ENCODE assay signal across 2 cellular contexts in genomic region chr20:62030834-62031434, GRCh38.
A peak's percentile ranks its signal among the peaks of the same experiment; 100 is the strongest.
TF ChIP-seq lines count a peak whose summit lies in the region.

No MANE protein-coding gene starts in this region.

TF ChIP-seq in GM23338, 12 proteins besides CTCF, POLR2A, EP300 and RAD21 (continued from another document):
- TF ChIP-seq ETS1 (IDR thresholded peaks at IDR 0.05): no peak
- no peak for TF ChIP-seq JUNB (IDR thresholded peaks at IDR 0.05; ENCODE audit: unreplicated experiment)
- no peak for TF ChIP-seq CREB1 (CRISPR knock-in tag; IDR thresholded peaks at IDR 0.05; ENCODE audit: low read depth)
- TF ChIP-seq NANOG (IDR thresholded peaks at IDR 0.05; ENCODE audit: borderline replicate concordance): no peak
- TF ChIP-seq REST (IDR thresholded peaks at IDR 0.05; ENCODE audit: unreplicated experiment): no peak
- TF ChIP-seq ZNF462 (CRISPR knock-in tag; IDR thresholded peaks at IDR 0.05): no peak
- TF ChIP-seq EZH2phosphoT487 (IDR thresholded peaks at IDR 0.05; ENCODE audit: unreplicated experiment): no peak

TF ChIP-seq in HepG2, 621 proteins besides CTCF, POLR2A, EP300 and RAD21 (continued from another document and continues in another):
- TF ChIP-seq TAF15 (IDR thresholded peaks at IDR 0.05; ENCODE audit: low read depth, low read length, poor library complexity, severe bottlenecking): no peak
- no peak for TF ChIP-seq SNRNP70 (IDR thresholded peaks at IDR 0.05; ENCODE audit: low read depth, low read length)
- TF ChIP-seq ARID4A (CRISPR knock-in tag; IDR thresholded peaks at IDR 0.05; ENCODE audit: borderline replicate concordance): peak; percentile 73
- TF ChIP-seq ZNF557 (CRISPR knock-in tag; IDR thresholded peaks at IDR 0.05): peak; percentile 76; the same call in 1 of the 2 replicates
- TF ChIP-seq USF2 (IDR thresholded peaks at IDR 0.05; ENCODE audit: low read depth, low read length): no peak; the same call in 1 of the 2 replicates
- peak; percentile 60; the same call in 1 of the 2 replicates for TF ChIP-seq USF2 (CRISPR knock-in tag; IDR thresholded peaks at IDR 0.05; ENCODE audit: borderline replicate concordance)
- no peak for TF ChIP-seq THAP8 (CRISPR knock-in tag; IDR thresholded peaks at IDR 0.05; ENCODE audit: borderline replicate concordance)
- TF ChIP-seq ZNF205 (CRISPR knock-in tag; IDR thresholded peaks at IDR 0.05): no peak
- no peak for TF ChIP-seq MLLT10 (CRISPR knock-in tag; IDR thresholded peaks at IDR 0.05)
- TF ChIP-seq ZNF263 (CRISPR knock-in tag; IDR thresholded peaks at IDR 0.05): peak; percentile 70; the same call in 1 of the 2 replicates
- TF ChIP-seq DPF2 (CRISPR knock-in tag; IDR thresholded peaks at IDR 0.05; ENCODE audit: borderline replicate concordance, low read depth): no peak
- TF ChIP-seq ZNF552 (CRISPR knock-in tag; IDR thresholded peaks at IDR 0.05; ENCODE audit: borderline replicate concordance): 0 out of 2 replicates have a peak, but pooled peaks have one; percentile 64
- no peak for TF ChIP-seq ZNF713 (CRISPR knock-in tag; IDR thresholded peaks at IDR 0.05)
- no peak for TF ChIP-seq SALL2 (CRISPR knock-in tag; IDR thresholded peaks at IDR 0.05)
- TF ChIP-seq ZNF142 (CRISPR knock-in tag; IDR thresholded peaks at IDR 0.05): peak; percentile 36; the same call in 1 of the 2 replicates
- no peak for TF ChIP-seq MAZ (IDR thresholded peaks at IDR 0.05; ENCODE audit: borderline replicate concordance, low read depth, low read length)
- TF ChIP-seq MAZ (CRISPR knock-in tag; IDR thresholded peaks at IDR 0.05; ENCODE audit: low read depth): no peak
- TF ChIP-seq RBAK (CRISPR knock-in tag; IDR thresholded peaks at IDR 0.05): no peak
- TF ChIP-seq ZNF124 (CRISPR knock-in tag; IDR thresholded peaks at IDR 0.05): no peak
- TF ChIP-seq TOE1 (CRISPR knock-in tag; IDR thresholded peaks at IDR 0.05): no peak
- 0 out of 2 replicates have a peak, but pooled peaks have one; percentile 22 for TF ChIP-seq FOXO1 (CRISPR knock-in tag; IDR thresholded peaks at IDR 0.05)
- peak; percentile 69 for TF ChIP-seq SP4 (CRISPR knock-in tag; IDR thresholded peaks at IDR 0.05)
- peak; percentile 67 for TF ChIP-seq DMAP1 (CRISPR knock-in tag; IDR thresholded peaks at IDR 0.05)
- peak; percentile 53; the same call in 1 of the 2 replicates for TF ChIP-seq ZSCAN29 (CRISPR knock-in tag; conservative IDR thresholded peaks at IDR 0.05)
- no peak; the same call in 1 of the 2 replicates for TF ChIP-seq E2F1 (CRISPR knock-in tag; IDR thresholded peaks at IDR 0.05)
- TF ChIP-seq IRF9 (CRISPR knock-in tag; IDR thresholded peaks at IDR 0.05; ENCODE audit: borderline replicate concordance): peak; percentile 83
- peak; percentile 80; the same call in 1 of the 2 replicates for TF ChIP-seq ZBTB4 (CRISPR knock-in tag; IDR thresholded peaks at IDR 0.05; ENCODE audit: borderline replicate concordance)
- TF ChIP-seq ZNF570 (CRISPR knock-in tag; IDR thresholded peaks at IDR 0.05; ENCODE audit: borderline replicate concordance): no peak
- TF ChIP-seq PATZ1 (CRISPR knock-in tag; IDR thresholded peaks at IDR 0.05): 0 out of 2 replicates have a peak, but pooled peaks have one; percentile 5
- peak; percentile 58; the same call in 1 of the 2 replicates for TF ChIP-seq TBX2 (CRISPR knock-in tag; IDR thresholded peaks at IDR 0.05; ENCODE audit: borderline replicate concordance)
